In the genomic region with DNA sequence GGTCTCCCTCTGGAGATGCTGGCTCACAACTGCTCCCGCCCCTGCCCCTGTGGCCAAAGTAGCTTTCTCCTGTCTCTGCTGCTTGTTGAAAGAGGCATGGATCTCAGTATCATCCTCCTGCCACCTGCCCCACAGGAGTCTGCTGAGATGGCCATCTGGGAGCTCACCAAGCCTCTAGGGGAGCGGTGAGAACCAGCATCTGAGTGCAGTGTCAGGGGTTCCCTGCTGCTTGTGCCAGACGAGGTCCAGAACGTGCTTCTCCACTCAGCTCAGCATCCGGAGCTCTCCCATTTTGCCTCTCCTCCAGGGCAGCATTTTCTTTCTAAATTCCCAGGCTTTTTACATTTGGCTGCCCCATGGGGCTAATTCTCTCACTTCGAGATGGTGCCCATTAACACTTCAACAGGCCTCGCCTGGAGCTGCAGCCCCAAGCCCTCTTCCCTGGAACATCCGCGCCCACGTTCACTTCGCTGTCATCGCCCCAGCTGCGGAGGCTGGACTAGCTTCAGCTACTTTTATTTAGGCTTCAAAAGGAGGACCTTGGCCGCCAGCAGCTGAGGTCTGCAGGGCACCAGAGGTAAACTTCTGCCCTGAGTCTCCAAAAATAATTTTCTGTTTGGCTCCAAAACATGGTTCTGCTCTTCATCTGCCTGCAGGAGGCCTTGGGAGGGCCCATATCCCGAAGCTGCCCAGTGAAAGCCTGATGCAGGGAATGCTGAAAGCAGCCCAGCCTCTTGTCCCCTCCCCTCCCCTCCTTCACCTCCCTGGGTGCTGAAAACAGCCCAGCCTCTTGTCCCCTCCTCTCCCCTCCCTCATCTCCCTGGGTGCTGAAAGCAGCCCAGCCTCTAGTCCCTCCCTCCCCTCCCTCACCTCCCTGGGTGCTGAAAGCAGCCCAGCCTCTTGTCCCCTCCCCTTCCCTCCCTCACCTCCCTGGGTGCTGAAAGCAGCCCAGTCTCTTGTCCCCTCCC, we compare ENCODE assay signal across 15 cellular contexts. TPM values are rescaled to one million over a fixed set of nuclear protein-coding genes. Genes with fewer than 3 reads are reported as not detected.
DNase-seq lines count a peak whose midpoint lies in the region; ATAC-seq and TF ChIP-seq lines count a peak whose summit lies in the region.
"Had no signal": no experiment of that assay in that cellular context is flagged by ENCODE, and none has a peak within 500 bp of the region (broad histone marks: within the 10 kb centered on the region; RNA-seq: fewer than 3 reads in every experiment).

No MANE protein-coding gene starts in this region.

- H3K36me3 Mint-ChIP-seq in WTC11 (peaks cover 9% of the 10 kb centered on the region), CD14-positive monocyte (no peaks in the 10 kb centered on the region)

- peak overlapping the region; percentile 89 for H3K27ac ChIP-seq in HUES48 (ENCODE audit: low read depth, low read length)
- no peak overlapping the region for H3K27ac ChIP-seq in iPS-20b (ENCODE audit: low read length)
- no peak overlapping the region for H3K27ac ChIP-seq in brain microvascular endothelial cell
- H3K27ac ChIP-seq: left lung had no signal

- H3K27ac Mint-ChIP-seq in WTC11, result no peak overlapping the region
- no peak overlapping the region for H3K27ac Mint-ChIP-seq in CD14-positive monocyte

- peak; percentile 50 for DNase-seq in BE2C
- DNase-seq in WTC11 (ENCODE audit: low spot score), result no peak
- DNase-seq in CD14-positive monocyte (ENCODE audit: low spot score), result no peak
- DNase-seq in brain microvascular endothelial cell, result no peak
- no peak for DNase-seq in NCI-H2029 treated with DMSO at 0.1 percent for 48 hours (lab: John Stamatoyannopoulos, UW)
- no peak for DNase-seq in NCI-H748 treated with DMSO at 0.1 percent for 48 hours (lab: John Stamatoyannopoulos, UW)
- DNase-seq: KBM-7, left lung, NCI-H2107 had no signal

- H3K27me3 ChIP-seq in BE2C (no peaks in the 10 kb centered on the region), HUES48 (ENCODE audit: control insufficient read depth, insufficient read depth, low read length) (peaks cover 3% of the 10 kb centered on the region; the same call in 1 of the 2 replicates), iPS-20b (ENCODE audit: insufficient read depth, low read length) (peaks cover 13% of the 10 kb centered on the region; the same call in 1 of the 2 replicates), brain microvascular endothelial cell (replicated peaks) (peaks cover 11% of the 10 kb centered on the region)

- H3K4me3 ChIP-seq in BE2C (ENCODE audit: low read depth, low read length) (no peak overlapping the region), HUES48 (ENCODE audit: low read depth, low read length) (no peak overlapping the region), iPS-20b (ENCODE audit: low read length) (peak overlapping the region; percentile 21; the same call in 1 of the 2 replicates), brain microvascular endothelial cell (ENCODE audit: low read depth, low read length) (no peak overlapping the region)
- H3K4me3 ChIP-seq: left lung, smooth muscle cell had no signal

- in situ Hi-C loops in brain microvascular endothelial cell (cut with HindIII; ENCODE audit: low pct_ligation_motif_present, low sequenced_read_pairs), result no loop called here

- peak; percentile 31 for ATAC-seq in WTC11
- ATAC-seq: left lung had no signal

- H3K9ac ChIP-seq in HUES48 (ENCODE audit: low read depth, low read length) (no peak overlapping the region), iPS-20b (ENCODE audit: low read depth, low read length) (no peak overlapping the region; the same call in 1 of the 2 replicates)

- no peaks in the 10 kb centered on the region for H3K9me3 ChIP-seq in BE2C
- H3K9me3 ChIP-seq in HUES48 (ENCODE audit: control insufficient read depth, insufficient read depth, low read length), result 0 out of 2 replicates have a peak, but pooled peaks cover 6% of the 10 kb centered on the region
- peaks cover 7% of the 10 kb centered on the region for H3K9me3 ChIP-seq in iPS-20b (ENCODE audit: insufficient read depth, low read depth, low read length)
- H3K9me3 ChIP-seq: left lung had no signal

- H3K9me3 Mint-ChIP-seq in WTC11, result peaks cover 10% of the 10 kb centered on the region
- peaks cover 0 to 9% (median 3%) of the 10 kb centered on the region in 7 donors for H3K9me3 Mint-ChIP-seq in CD14-positive monocyte
- H3K9me3 Mint-ChIP-seq: central memory CD8-positive, alpha-beta T cell had no signal

- H3K4me1 Mint-ChIP-seq in WTC11 (peaks cover 27% of the 10 kb centered on the region), CD14-positive monocyte (no peaks in the 10 kb centered on the region)
- H3K4me1 Mint-ChIP-seq: central memory CD8-positive, alpha-beta T cell had no signal

- H3K4me1 ChIP-seq in BE2C (peaks cover 20% of the 10 kb centered on the region), HUES48 (ENCODE audit: control insufficient read depth, insufficient read depth, low read length) (peaks cover 16% of the 10 kb centered on the region), iPS-20b (ENCODE audit: insufficient read depth, low read length) (peaks cover 15% of the 10 kb centered on the region; the same call in 1 of the 2 replicates)

- CTCF ChIA-PET in WTC11 (lab: Charles Lee), result interaction anchor here (0.6 to 2.3 kb wide), 18 partner anchors 10 to 226 kb away, joined by 3 to 12 read pairs (median 4); no protein-coding TSS in a partner anchor

- intact Hi-C loops in CD14-positive monocyte (cut with micrococcal nuclease), result no loop called here

- no peak overlapping the region for H3K4me3 Mint-ChIP-seq in WTC11
- H3K4me3 Mint-ChIP-seq in CD14-positive monocyte, result no peak overlapping the region
- H3K4me3 Mint-ChIP-seq: central memory CD8-positive, alpha-beta T cell had no signal

- H3K36me3 ChIP-seq in BE2C (no peaks in the 10 kb centered on the region), HUES48 (ENCODE audit: control insufficient read depth, insufficient read depth, low read length) (no peaks in the 10 kb centered on the region), iPS-20b (ENCODE audit: insufficient read depth, low read depth, low read length) (no peaks in the 10 kb centered on the region), brain microvascular endothelial cell (replicated peaks) (no peaks in the 10 kb centered on the region)
- H3K36me3 ChIP-seq: left lung had no signal

- no peak for TF ChIP-seq CTCF in BE2C (IDR thresholded peaks at IDR 0.05; ENCODE audit: low read depth, low read length)
- no peak for TF ChIP-seq CTCF in WTC11 (IDR thresholded peaks at IDR 0.05)
- no peak for TF ChIP-seq CTCF in CD14-positive monocyte (IDR thresholded peaks at IDR 0.05)
- no peak for TF ChIP-seq CTCF in brain microvascular endothelial cell (IDR thresholded peaks at IDR 0.05; ENCODE audit: low read depth, low read length, missing control alignments)

- POLR2A ChIA-PET in WTC11 (lab: Charles Lee), result interaction anchor here (0.9 kb wide), 1 partner anchor 21 kb away, joined by 3 read pairs; no protein-coding TSS in a partner anchor

- H3K27me3 Mint-ChIP-seq in WTC11 (ENCODE audit: low read depth), result peaks cover 20% of the 10 kb centered on the region; the same call in 1 of the 2 replicates
- H3K27me3 Mint-ChIP-seq in CD14-positive monocyte (ENCODE audit: low read depth in 3 of 3), result peaks cover 6 to 12% (median 9%) of the 10 kb centered on the region in 3 donors

TF ChIP-seq in WTC11, 78 proteins besides CTCF, POLR2A, EP300 and RAD21:
- peak; percentile 41; the same call in 1 of the 2 replicates for TF ChIP-seq FOXP1 (CRISPR knock-in tag; IDR thresholded peaks at IDR 0.05; ENCODE audit: borderline replicate concordance)
- TF ChIP-seq, protein P1, sequence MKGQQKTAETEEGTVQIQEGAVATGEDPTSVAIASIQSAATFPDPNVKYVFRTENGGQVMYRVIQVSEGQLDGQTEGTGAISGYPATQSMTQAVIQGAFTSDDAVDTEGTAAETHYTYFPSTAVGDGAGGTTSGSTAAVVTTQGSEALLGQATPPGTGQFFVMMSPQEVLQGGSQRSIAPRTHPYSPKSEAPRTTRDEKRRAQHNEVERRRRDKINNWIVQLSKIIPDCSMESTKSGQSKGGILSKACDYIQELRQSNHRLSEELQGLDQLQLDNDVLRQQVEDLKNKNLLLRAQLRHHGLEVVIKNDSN (CRISPR knock-in tag; IDR thresholded peaks at IDR 0.05), result no peak

RNA-seq across cellular contexts. Expression of gene MLN, which starts 25.2 kb away (rescaled TPM):
- polyA plus RNA-seq in BE2C (2012; ENCODE audit: insufficient read depth, insufficient read length, low read depth), result not detected
- total RNA-seq in WTC11 (2021), result not detected in 3 replicates
- polyA plus RNA-seq in CD14-positive monocyte, result not detected
- total RNA-seq: left lung; smooth muscle cell; T-helper 1 cell treated with Interleukin-12 subunit alpha and Interleukin-12 subunit beta and Interleukin-4 antibody, amounts not matched to agents 30 ng/mL and 1 ng/mL, for 36 hours; temporal lobe had no signal
- polyA plus RNA-seq: smooth muscle cell had no signal

RNA-seq across cellular contexts. Expression of gene LEMD2, which starts 40.1 kb away (rescaled TPM):
- 82.1 TPM for polyA plus RNA-seq in BE2C (2012; ENCODE audit: insufficient read depth, insufficient read length, low read depth)
- total RNA-seq in WTC11 (2021), result 46.6 to 62.9 TPM (median 48.2 TPM) in 3 replicates
- 10 to 100 TPM; 11.4 to 13.8 TPM for polyA plus RNA-seq in CD14-positive monocyte
